10 cellular contexts compared by ENCODE assay signal in the genomic region with DNA sequence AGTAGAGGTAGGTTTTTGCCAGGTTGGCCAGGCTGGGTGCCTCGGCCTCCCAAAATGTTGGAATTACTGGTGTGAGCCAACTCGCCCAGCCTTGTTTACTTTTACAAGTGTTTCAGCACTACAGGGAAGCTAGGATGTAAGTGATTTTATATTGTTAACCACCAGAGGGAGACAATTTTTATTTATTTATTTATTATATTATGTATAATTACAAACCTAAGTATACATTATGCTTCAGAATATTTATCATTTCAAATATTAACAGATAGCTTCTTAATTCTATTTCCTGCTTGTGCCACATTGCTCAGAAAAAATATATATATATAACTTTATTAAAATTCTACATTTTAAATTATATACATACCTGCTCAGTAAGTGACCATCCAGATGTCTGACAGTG. TPM values are rescaled to one million over a fixed set of nuclear protein-coding genes. Genes with fewer than 3 reads are reported as not detected.
DNase-seq lines count a peak whose midpoint lies in the region; ATAC-seq and TF ChIP-seq lines count a peak whose summit lies in the region.
"Had no signal": no experiment of that assay in that cellular context is flagged by ENCODE, and none has a peak within 500 bp of the region (broad histone marks: within the 10 kb centered on the region; RNA-seq: fewer than 3 reads in every experiment).

No MANE protein-coding gene starts in this region.

- peaks cover 18% of the 10 kb centered on the region for H3K36me3 ChIP-seq in neural cell (ENCODE audit: insufficient read depth, low read length)

- no peak overlapping the region for H3K9ac ChIP-seq in neural cell (ENCODE audit: low read length)

- H4K20me1 ChIP-seq in neural cell (ENCODE audit: insufficient read depth) = no peaks in the 10 kb centered on the region

- peak; percentile 10 for DNase-seq in NCI-H146 (lab: John Stamatoyannopoulos, UW)
- DNase-seq in NCI-H146 treated with DMSO at 0.1 percent for 48 hours (lab: John Stamatoyannopoulos, UW; ENCODE audit: unreplicated experiment) = no peak
- peak; percentile 17 for DNase-seq in NAMALWA (ENCODE audit: low spot score)
- DNase-seq in central memory CD8-positive, alpha-beta T cell (ENCODE audit: low spot score in 2 of 2) = no peak
- no peak for DNase-seq in substantia nigra (lab: John Stamatoyannopoulos, UW)
- DNase-seq: activated naive CD8-positive, alpha-beta T cell treated with anti-CD3 and anti-CD28 coated beads for 36 hours; NCI-H1930 had no signal

- H3K9me3 Mint-ChIP-seq in central memory CD8-positive, alpha-beta T cell = no peaks in the 10 kb centered on the region
- H3K9me3 Mint-ChIP-seq: activated naive CD8-positive, alpha-beta T cell treated with anti-CD3 and anti-CD28 coated beads for 36 hours had no signal

- H2AFZ ChIP-seq in neural cell (ENCODE audit: low read depth, low read length) = no peak overlapping the region

- no peak for ATAC-seq in central memory CD8-positive, alpha-beta T cell (replicated peaks; ENCODE audit: extremely low read depth, poor library complexity, severe bottlenecking)
- ATAC-seq in GM21367 (IDR thresholded peaks at IDR 0.05; ENCODE audit: unreplicated experiment) = no peak
- ATAC-seq in HG03139 (IDR thresholded peaks at IDR 0.05; ENCODE audit: unreplicated experiment) = no peak

- H3K79me2 ChIP-seq in neural cell (replicated peaks; ENCODE audit: insufficient read depth, low read length) = no peaks in the 10 kb centered on the region

- H3K9me3 ChIP-seq in neural cell (ENCODE audit: low read length) = no peaks in the 10 kb centered on the region

- no peaks in the 10 kb centered on the region for H3K4me1 Mint-ChIP-seq in central memory CD8-positive, alpha-beta T cell

- no peaks in the 10 kb centered on the region for H3K9me2 ChIP-seq in neural cell (ENCODE audit: insufficient read depth, low read length)

- no peak overlapping the region for H3K4me3 ChIP-seq in neural cell (ENCODE audit: low read length)

- peak; percentile 42 for TF ChIP-seq CTCF in neural cell (IDR thresholded peaks at IDR 0.05; ENCODE audit: poor library complexity, severe bottlenecking)

- H3K27me3 Mint-ChIP-seq in central memory CD8-positive, alpha-beta T cell = no peaks in the 10 kb centered on the region
- H3K27me3 Mint-ChIP-seq: activated naive CD8-positive, alpha-beta T cell treated with anti-CD3 and anti-CD28 coated beads for 36 hours had no signal

- no peak overlapping the region for H3K4me3 Mint-ChIP-seq in central memory CD8-positive, alpha-beta T cell
- H3K4me3 Mint-ChIP-seq: activated naive CD8-positive, alpha-beta T cell treated with anti-CD3 and anti-CD28 coated beads for 36 hours had no signal

- no peak for TF ChIP-seq RAD21 in neural cell (conservative IDR thresholded peaks at IDR 0.05)

- H3K27ac ChIP-seq in neural cell (ENCODE audit: low read length) = no peak overlapping the region
- no peak overlapping the region for H3K27ac ChIP-seq in substantia nigra (ENCODE audit: low read depth, low read length, poor library complexity, severe bottlenecking)

- TF ChIP-seq EP300 in neural cell (conservative IDR thresholded peaks at IDR 0.05; ENCODE audit: poor library complexity, severe bottlenecking) = no peak

- H3K27me3 ChIP-seq in neural cell (ENCODE audit: insufficient read depth, low read depth, low read length) = no peaks in the 10 kb centered on the region

- no peaks in the 10 kb centered on the region for H3F3A ChIP-seq in neural cell (ENCODE audit: insufficient read depth, low read length, poor library complexity, severe bottlenecking)

- H3K36me3 Mint-ChIP-seq in central memory CD8-positive, alpha-beta T cell (ENCODE audit: insufficient read depth) = peaks cover 28% of the 10 kb centered on the region
- H3K36me3 Mint-ChIP-seq: activated naive CD8-positive, alpha-beta T cell treated with anti-CD3 and anti-CD28 coated beads for 36 hours had no signal

- no peak overlapping the region for H3K4me2 ChIP-seq in neural cell (ENCODE audit: low read length)

- peak overlapping the region; percentile 70 for H3K27ac Mint-ChIP-seq in central memory CD8-positive, alpha-beta T cell (ENCODE audit: low read depth)
- H3K27ac Mint-ChIP-seq: activated naive CD8-positive, alpha-beta T cell treated with anti-CD3 and anti-CD28 coated beads for 36 hours had no signal

TF ChIP-seq in neural cell, 6 proteins besides CTCF, POLR2A, EP300 and RAD21:
- TF ChIP-seq SMC3 (conservative IDR thresholded peaks at IDR 0.05; ENCODE audit: poor library complexity) (peak; percentile 34), MXI1 (conservative IDR thresholded peaks at IDR 0.05; ENCODE audit: poor library complexity, severe bottlenecking) (no peak), POLR2AphosphoS5 (IDR thresholded peaks at IDR 0.05) (no peak), EZH2 (IDR thresholded peaks at IDR 0.05; ENCODE audit: borderline replicate concordance, insufficient read depth, low read length, poor library complexity, severe bottlenecking) (no peak), TAF1 (IDR thresholded peaks at IDR 0.05; ENCODE audit: low read depth) (no peak), REST (IDR thresholded peaks at IDR 0.05; ENCODE audit: borderline replicate concordance) (no peak)

RNA-seq across cellular contexts. Expression of gene MMUT, which starts 9.8 kb away (rescaled TPM):
- 24.0 and 27.6 TPM in 2 replicates for polyA plus RNA-seq in neural cell
- 31.7 and 35.5 TPM in 2 replicates for polyA minus RNA-seq in neural cell

RNA-seq across cellular contexts. Expression of gene CENPQ, which starts 9.9 kb away (rescaled TPM):
- 5.3 and 8.8 TPM in 2 replicates for polyA plus RNA-seq in neural cell
- 6.8 and 7.1 TPM in 2 replicates for polyA minus RNA-seq in neural cell

RNA-seq across cellular contexts. Expression of gene GLYATL3, which starts 46.5 kb away (rescaled TPM):
- polyA plus RNA-seq in neural cell = not detected in 2 replicates
- not detected in 2 replicates for polyA minus RNA-seq in neural cell

Comparison
In these comparisons a context has a peak if more than half of its experiments do, and no peak if none do; other contexts are left out.
1. DNase-seq: peak in NCI-H146 (single experiment) and NAMALWA (single experiment); none in NCI-H146 treated with DMSO at 0.1 percent for 48 hours (single experiment), central memory CD8-positive, alpha-beta T cell (0 of 2) and substantia nigra (0 of 49).